ENCODE assay signal across 21 cellular contexts in genomic region chr11:93407777-93408401, GRCh38.
DNase-seq lines count a peak whose midpoint lies in the region; ATAC-seq and TF ChIP-seq lines count a peak whose summit lies in the region.
"Had no signal": no experiment of that assay in that cellular context is flagged by ENCODE, and none has a peak within 500 bp of the region (broad histone marks: within the 10 kb centered on the region; RNA-seq: fewer than 3 reads in every experiment).

No MANE protein-coding gene starts in this region.

- no peaks in the 10 kb centered on the region for H3K9me3 ChIP-seq in A673 (ENCODE audit: low read depth, low read length, poor library complexity, severe bottlenecking)
- H3K9me3 ChIP-seq: lower lobe of right lung, tibial artery had no signal

- H3K27ac ChIP-seq in A673 (ENCODE audit: low read depth, low read length, poor library complexity, severe bottlenecking), result no peak overlapping the region
- H3K27ac ChIP-seq: coronary artery, KMS-11, lower lobe of right lung, parathyroid adenoma, tibial artery had no signal

- TF ChIP-seq CTCF in GM12864 (IDR thresholded peaks at IDR 0.05; ENCODE audit: low read depth, low read length, missing control alignments), result no peak
- no peak for TF ChIP-seq CTCF in A673 (conservative IDR thresholded peaks at IDR 0.05; ENCODE audit: low read depth, low read length)

- DNase-seq in GM12864 (ENCODE audit: low read depth) (peak; percentile 7), NOMO-1 treated with DMSO at 0.1 percent for 48 hours (lab: John Stamatoyannopoulos, UW; ENCODE audit: unreplicated experiment) (peak; percentile 32), dedifferentiated amniotic fluid mesenchymal stem cell (ENCODE audit: extremely low spot score) (peak; percentile 8), NCI-H128 (lab: John Stamatoyannopoulos, UW; ENCODE audit: unreplicated experiment) (no peak), GM19240 (ENCODE audit: insufficient read length, low spot score) (no peak), left colon (no peak), A673 (ENCODE audit: low spot score) (no peak)
- DNase-seq: activated naive CD4-positive, alpha-beta T cell; anterior cingulate cortex; immature natural killer cell; lower lobe of right lung; NCI-H1436 treated with DMSO at 0.1 percent for 48 hours; Right ventricle myocardium superior; tibial artery had no signal

- H3K27me3 ChIP-seq in A673 (replicated peaks; ENCODE audit: insufficient read depth, low read depth, low read length, poor library complexity), result peaks cover 8% of the 10 kb centered on the region
- H3K27me3 ChIP-seq: tibial artery had no signal

- ATAC-seq in HG02885 (IDR thresholded peaks at IDR 0.05; ENCODE audit: poor library complexity, unreplicated experiment) (peak; percentile 51), left colon (no peak)
- ATAC-seq: activated CD4-positive, CD25-positive, alpha-beta regulatory T cell treated with anti-CD3 and anti-CD28 coated beads, Interleukin-2, amount 50 U/mL, for 24 hours; GM12878; lower lobe of right lung had no signal

- no peaks in the 10 kb centered on the region for H3K36me3 ChIP-seq in A673 (ENCODE audit: insufficient read depth, low read length, poor library complexity, severe bottlenecking)
- H3K36me3 ChIP-seq: lower lobe of right lung, tibial artery had no signal

- intact Hi-C loops in left colon (cut with DNase I, micrococcal nuclease) (no loop called here), A673 (cut with micrococcal nuclease; ENCODE audit: unreplicated experiment) (no loop called here)

- H3K4me3 ChIP-seq in GM12864 (ENCODE audit: low read depth, low read length), result no peak overlapping the region
- H3K4me3 ChIP-seq in A673 (ENCODE audit: low read depth, low read length, poor library complexity, severe bottlenecking), result no peak overlapping the region
- H3K4me3 ChIP-seq: coronary artery, GM12878, lower lobe of right lung, smooth muscle cell, tibial artery had no signal

- no peaks in the 10 kb centered on the region for H3K4me1 ChIP-seq in A673 (ENCODE audit: insufficient read depth, low read length, poor library complexity, severe bottlenecking)
- H3K4me1 ChIP-seq: lower lobe of right lung, parathyroid adenoma, tibial artery had no signal

- BruUV-seq in A673 (replicated peaks; lab: Mats Ljungman, UMichigan), result no TSS peak

- POLR2A ChIA-PET in A673 (lab: Charles Lee; ENCODE audit: low non-redundant PET), result no interaction called here

- CTCF ChIA-PET in A673 (lab: Charles Lee), result no interaction called here

Comparison
In these comparisons a context has a peak if more than half of its experiments do, and no peak if none do; other contexts are left out.
1. DNase-seq: peak in GM12864 (single experiment), NOMO-1 treated with DMSO at 0.1 percent for 48 hours (single experiment) and dedifferentiated amniotic fluid mesenchymal stem cell (single experiment); none in NCI-H128 (single experiment), GM19240 (single experiment), left colon (0 of 2) and A673 (single experiment).